ENCODE assay signal across 1 cellular context in the genomic region with DNA sequence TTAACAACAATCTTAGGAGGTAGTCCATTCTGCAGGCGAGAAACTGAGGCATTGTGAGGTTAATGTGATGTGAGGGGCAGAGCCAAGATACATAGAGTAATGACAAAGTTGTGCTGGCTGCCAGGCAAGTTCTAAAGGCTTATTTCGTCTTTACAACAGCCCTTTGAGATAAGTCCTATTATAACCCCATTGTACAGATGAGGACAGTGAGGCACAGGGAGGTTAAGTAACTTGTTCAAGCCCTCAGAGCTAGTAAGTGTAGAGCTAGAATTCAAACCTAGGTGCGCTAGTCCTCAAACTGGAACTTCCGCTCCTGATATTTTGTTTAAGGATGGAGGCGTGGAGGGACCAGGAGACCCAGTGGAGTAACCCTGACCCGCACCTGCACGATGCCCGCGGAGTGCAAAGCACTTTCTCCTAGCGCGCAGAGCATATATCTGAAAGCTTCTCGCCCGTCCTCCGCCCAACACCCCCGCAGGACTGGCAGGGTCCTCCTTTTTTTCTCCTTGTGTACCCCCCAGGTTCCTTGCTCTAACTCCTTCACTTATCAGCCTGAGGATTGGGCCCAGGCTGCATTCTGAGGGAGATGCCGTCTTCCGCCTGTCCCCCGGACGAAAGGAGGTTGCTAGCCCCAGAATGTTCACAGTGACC.
A peak's percentile ranks its signal among the peaks of the same experiment; 100 is the strongest.
TF ChIP-seq lines count a peak whose summit lies in the region.

No MANE protein-coding gene starts in this region.

TF ChIP-seq in H1, 55 proteins besides CTCF, POLR2A, EP300 and RAD21:
- TF ChIP-seq KDM1A (IDR thresholded peaks at IDR 0.05; ENCODE audit: borderline replicate concordance, low read length) (peak; percentile 74), RBBP5 (IDR thresholded peaks at IDR 0.05; ENCODE audit: borderline replicate concordance, low read depth, low read length) (no peak), HDAC6 (IDR thresholded peaks at IDR 0.05; ENCODE audit: low read depth, low read length) (no peak), HDAC2 (IDR thresholded peaks at IDR 0.05; ENCODE audit: borderline replicate concordance in 1 of 2, low read depth in 2 of 2, low read length in 2 of 2) (no peak), SUZ12 (IDR thresholded peaks at IDR 0.05; ENCODE audit: low read length) (peak; percentile 51; the same call in 1 of the 2 replicates), CTBP2 (IDR thresholded peaks at IDR 0.05; ENCODE audit: borderline replicate concordance, insufficient read depth, insufficient read length, low read length) (no peak)
